1 cellular context compared by ENCODE assay signal in genomic region chr2:98028931-98029717, GRCh38.
TF ChIP-seq lines count a peak whose summit lies in the region.

No MANE protein-coding gene starts in this region.

TF ChIP-seq in IMR-90, 13 proteins besides CTCF, POLR2A, EP300 and RAD21:
- no peak for TF ChIP-seq RFX5 (IDR thresholded peaks at IDR 0.05; ENCODE audit: low read depth, low read length)
- TF ChIP-seq USF2 (IDR thresholded peaks at IDR 0.05; ENCODE audit: low read depth, low read length), result no peak
- TF ChIP-seq MAFK (IDR thresholded peaks at IDR 0.05; ENCODE audit: low read depth, low read length), result no peak
- TF ChIP-seq BHLHE40 (IDR thresholded peaks at IDR 0.05; ENCODE audit: low read depth, low read length), result no peak
- no peak for TF ChIP-seq RCOR1 (IDR thresholded peaks at IDR 0.05; ENCODE audit: insufficient replicate concordance, low read length)
- TF ChIP-seq NFE2L2 (IDR thresholded peaks at IDR 0.05; ENCODE audit: low read depth, low read length), result no peak
